ENCODE assay signal across 9 cellular contexts in the genomic region with DNA sequence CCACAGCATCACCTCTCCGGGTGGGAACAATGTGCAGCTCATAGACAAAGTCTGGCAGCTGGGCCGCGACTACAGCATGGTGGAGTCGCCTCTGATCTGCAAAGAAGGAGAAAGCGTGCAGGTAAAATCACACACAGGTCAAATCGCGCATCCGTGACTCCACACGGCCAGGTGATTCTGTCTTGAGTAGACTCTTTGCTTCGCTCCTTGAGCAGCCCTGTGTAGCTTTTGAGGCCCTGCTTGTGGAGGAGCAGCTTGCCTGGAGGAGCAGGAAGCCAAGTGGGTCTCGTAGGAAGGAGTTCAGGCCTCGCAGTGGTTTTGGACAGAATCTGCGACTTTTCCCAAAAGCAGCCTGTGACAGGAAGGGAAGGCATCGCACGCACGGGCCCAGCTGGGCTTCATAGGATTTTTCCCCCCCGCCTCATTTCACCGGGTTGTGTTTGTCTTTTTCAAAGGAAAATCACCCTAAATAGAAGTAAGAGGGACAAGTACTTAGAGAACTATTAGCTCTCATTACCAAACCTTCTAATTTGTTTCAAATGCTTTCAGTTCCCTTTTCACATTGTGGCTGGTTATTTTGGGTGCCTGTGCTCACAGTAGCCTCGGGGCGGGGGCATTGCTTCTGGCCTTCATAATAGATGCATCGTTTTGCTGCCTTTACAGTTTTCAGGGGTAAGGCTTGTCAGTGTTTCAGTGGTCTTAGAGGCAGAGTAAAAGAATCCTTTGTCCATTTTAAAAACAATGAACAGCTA.
A peak's percentile ranks its signal among the peaks of the same experiment; 100 is the strongest.
DNase-seq lines count a peak whose midpoint lies in the region; ATAC-seq lines count a peak whose summit lies in the region.
"Had no signal": no experiment of that assay in that cellular context is flagged by ENCODE, and none has a peak within 500 bp of the region (broad histone marks: within the 10 kb centered on the region; RNA-seq: fewer than 3 reads in every experiment).

No MANE protein-coding gene starts in this region.

- DNase-seq in NOMO-1 treated with DMSO at 0.1 percent for 48 hours (lab: John Stamatoyannopoulos, UW; ENCODE audit: unreplicated experiment) (peak; percentile 91), naive B cell (peak; percentile 70), DMS79 (lab: John Stamatoyannopoulos, UW) (no peak), NCI-H510A treated with DMSO at 0.1 percent for 48 hours (lab: John Stamatoyannopoulos, UW) (no peak), NCI-H524 treated with DMSO at 0.1 percent for 48 hours (lab: John Stamatoyannopoulos, UW) (no peak)
- no peak for DNase-seq in activated CD4-positive, alpha-beta T cell treated with anti-CD3 and anti-CD28 coated beads, Interleukin-2, amount 50 U/mL, for 48 hours
- DNase-seq: DND-41 had no signal

- ATAC-seq in GM18502 (IDR thresholded peaks at IDR 0.05; ENCODE audit: poor library complexity, unreplicated experiment) (peak; percentile 85), GM21786 (IDR thresholded peaks at IDR 0.05; ENCODE audit: unreplicated experiment) (peak; percentile 85), naive B cell (ENCODE audit: low read depth in 2 of 2) (peak; percentile 97 to 98)

- H3K9me3 Mint-ChIP-seq in naive B cell = peaks cover 0 to 1% (median 0%) of the 10 kb centered on the region in 7 donors

- peaks cover 50 to 59% of the 10 kb centered on the region in 2 donors for H3K36me3 Mint-ChIP-seq in naive B cell

- H3K27me3 Mint-ChIP-seq in naive B cell = peaks cover 0 to 9% (median 0%) of the 10 kb centered on the region in 3 donors

- peak overlapping the region; percentile 33 to 90 (median 66) for H3K27ac Mint-ChIP-seq in naive B cell

- peaks cover 45 to 59% (median 49%) of the 10 kb centered on the region in 3 donors for H3K4me1 Mint-ChIP-seq in naive B cell

- peak overlapping the region in 7 of 8 donors; percentile 74 to 89 (median 79) for H3K4me3 Mint-ChIP-seq in naive B cell

Comparison
In these comparisons a context has a peak if more than half of its experiments do, and no peak if none do; other contexts are left out.
1. DNase-seq: peak in NOMO-1 treated with DMSO at 0.1 percent for 48 hours (single experiment) and naive B cell (single experiment); none in DMS79 (single experiment), activated CD4-positive, alpha-beta T cell treated with anti-CD3 and anti-CD28 coated beads, Interleukin-2, amount 50 U/mL, for 48 hours (0 of 2), NCI-H510A treated with DMSO at 0.1 percent for 48 hours (single experiment) and NCI-H524 treated with DMSO at 0.1 percent for 48 hours (single experiment).
2. Peak in every context shown above with its lines, with median percentiles within 50 percentile points of each other: ATAC-seq.